22 cellular contexts compared by ENCODE assay signal in the genomic region with DNA sequence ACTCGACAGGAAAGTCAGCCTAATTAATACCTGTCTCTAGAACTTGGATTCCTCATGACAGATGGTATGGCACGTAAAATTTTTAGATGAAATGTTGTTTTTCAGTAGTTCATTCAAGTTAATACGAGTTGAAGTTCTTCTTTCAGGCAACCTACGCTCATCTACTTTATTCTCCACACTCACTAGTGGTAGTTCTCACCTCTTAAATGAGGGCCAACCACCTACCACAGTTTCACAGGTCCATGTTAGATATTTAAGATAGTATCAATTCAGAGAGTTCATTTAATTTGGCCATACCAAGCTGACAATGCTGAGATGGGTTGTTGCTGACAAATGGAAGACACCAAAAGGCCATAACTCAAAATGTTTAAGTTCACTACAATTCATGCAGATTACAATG.
"Had no signal": no experiment of that assay in that cellular context is flagged by ENCODE, and none has a peak within 500 bp of the region (broad histone marks: within the 10 kb centered on the region; RNA-seq: fewer than 3 reads in every experiment).

No MANE protein-coding gene starts in this region.

- H3K27me3 Mint-ChIP-seq: stimulated activated naive B cell treated with anti-CD40 and anti-IgM and Interleukin-4, amounts not matched to agents 10 μg/mL and 1 μg/mL and 100 μg/mL, for 72 hours had no signal

- H3K36me3 ChIP-seq: adrenal gland, breast epithelium, pancreas, right lobe of liver had no signal

- H3K27ac Mint-ChIP-seq: activated naive CD4-positive, alpha-beta T cell treated with anti-CD3 and anti-CD28 coated beads for 36 hours had no signal

- DNase-seq: activated CD4-positive, CD25-positive, alpha-beta regulatory T cell treated with anti-CD3 and anti-CD28 coated beads, Interleukin-2, amount 50 U/mL, for 72 hours; activated naive CD4-positive, alpha-beta T cell treated with anti-CD3 and anti-CD28 coated beads for 36 hours; activated T-cell treated with anti-CD3 and anti-CD28 coated beads for 4 hours; adrenal gland; cerebellar nuclear complex; cortex of kidney; heart left ventricle; left lung; midbrain; pancreas; right lobe of liver; SK-N-SH; small intestine; stimulated activated CD4-positive, alpha-beta T cell treated with anti-CD3 and anti-CD28 coated beads, Interleukin-4, amount 100 ng/mL, for 24 hours; stimulated activated naive B cell treated with anti-CD40 and anti-IgM and Interleukin-4, amounts not matched to agents 10 μg/mL and 1 μg/mL and 100 μg/mL, for 72 hours; substantia nigra; T-helper 1 cell; T1000; tibial artery had no signal

- H3K4me3 Mint-ChIP-seq: activated naive CD4-positive, alpha-beta T cell treated with anti-CD3 and anti-CD28 coated beads for 36 hours; stimulated activated naive B cell treated with anti-CD40 and anti-IgM and Interleukin-4, amounts not matched to agents 10 μg/mL and 1 μg/mL and 100 μg/mL, for 72 hours had no signal

- H3K9me3 ChIP-seq: adrenal gland, breast epithelium, esophagus muscularis mucosa, gastroesophageal sphincter, heart left ventricle, left lung, pancreas, right lobe of liver, SK-N-SH, tibial artery had no signal

- H3K27ac ChIP-seq: adrenal gland, breast epithelium, esophagus muscularis mucosa, gastroesophageal sphincter, heart left ventricle, left lung, pancreas, right lobe of liver, tibial artery had no signal

- ATAC-seq: gastroesophageal sphincter; heart left ventricle; left lung; pancreas; right lobe of liver; stimulated activated naive B cell treated with anti-CD40 and anti-IgM and Interleukin-4, amounts not matched to agents 10 μg/mL and 1 μg/mL and 100 μg/mL, for 72 hours had no signal

- H3K9me3 Mint-ChIP-seq: activated naive CD4-positive, alpha-beta T cell treated with anti-CD3 and anti-CD28 coated beads for 36 hours; stimulated activated naive B cell treated with anti-CD40 and anti-IgM and Interleukin-4, amounts not matched to agents 10 μg/mL and 1 μg/mL and 100 μg/mL, for 72 hours had no signal

- H3K4me3 ChIP-seq: adrenal gland, breast epithelium, esophagus muscularis mucosa, gastroesophageal sphincter, heart left ventricle, left lung, pancreas, right lobe of liver, tibial artery had no signal

- H3K4me1 ChIP-seq: breast epithelium had no signal

- H3K27me3 ChIP-seq: adrenal gland, breast epithelium, esophagus muscularis mucosa, gastroesophageal sphincter, heart left ventricle, left lung, pancreas, right lobe of liver, tibial artery had no signal
